In the genomic region with DNA sequence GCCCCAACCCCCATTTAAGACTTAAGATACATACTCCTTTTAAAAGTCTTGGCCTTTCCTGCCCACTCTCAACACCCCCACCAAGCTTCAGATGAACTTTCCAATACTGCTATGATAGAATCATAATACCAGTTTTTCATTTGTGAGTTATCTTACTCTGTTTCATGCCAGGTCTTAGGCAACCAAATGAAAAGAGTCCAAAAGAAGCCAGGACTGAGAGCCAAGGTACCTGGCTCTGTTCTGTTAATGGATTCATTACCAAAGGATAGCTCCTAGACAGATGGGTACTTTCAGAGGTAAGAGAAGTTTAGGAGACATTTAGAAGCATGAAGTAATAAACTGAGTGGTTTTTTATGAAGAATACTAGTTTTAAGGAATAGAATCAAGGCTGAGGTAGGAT, we compare ENCODE assay signal across 5 cellular contexts.
"Had no signal": no experiment of that assay in that cellular context is flagged by ENCODE, and none has a peak within 500 bp of the region (broad histone marks: within the 10 kb centered on the region; RNA-seq: fewer than 3 reads in every experiment).

No MANE protein-coding gene starts in this region.

- DNase-seq: IMR-90, KBM-7, KG1 had no signal

- ATAC-seq: HepG2, K562 had no signal
